14 cellular contexts compared by ENCODE assay signal in genomic region chr11:60563553-60564235, GRCh38. TPM values are rescaled to one million over a fixed set of nuclear protein-coding genes. Genes with fewer than 3 reads are reported as not detected.
A peak's percentile ranks its signal among the peaks of the same experiment; 100 is the strongest.
DNase-seq lines count a peak whose midpoint lies in the region; ATAC-seq, FAIRE-seq and TF ChIP-seq lines count a peak whose summit lies in the region.
"Had no signal": no experiment of that assay in that cellular context is flagged by ENCODE, and none has a peak within 500 bp of the region (broad histone marks: within the 10 kb centered on the region; RNA-seq: fewer than 3 reads in every experiment).

No MANE protein-coding gene starts in this region.

- peak; percentile 33 for DNase-seq in MCF 10A (ENCODE audit: unreplicated experiment)
- DNase-seq in breast epithelium (ENCODE audit: low spot score in 2 of 2), result no peak
- peak; percentile 9 for DNase-seq in NB4 (ENCODE audit: low read depth)
- DNase-seq in WTC11 (ENCODE audit: low spot score), result peak; percentile 29
- DNase-seq in urothelium cell line (ENCODE audit: low spot score), result peak; percentile 28
- DNase-seq in middle frontal gyrus (ENCODE audit: extremely low spot score, low spot score), result no peak
- no peak for DNase-seq in ovary
- DNase-seq: COR-L47, esophagus squamous epithelium had no signal

- POLR2A ChIA-PET in MCF 10A (lab: Yijun Ruan, JAX), result no interaction called here
- POLR2A ChIA-PET in WTC11 (lab: Charles Lee), result interaction anchor here (0.7 kb wide), 1 partner anchor 16 kb away, joined by 3 read pairs; no protein-coding TSS in a partner anchor

- H3K4me3 ChIP-seq in breast epithelium (no peak overlapping the region), NB4 (ENCODE audit: low read depth, low read length) (no peak overlapping the region), ovary (no peak overlapping the region)
- H3K4me3 ChIP-seq: esophagus squamous epithelium had no signal

- H3K4me3 Mint-ChIP-seq in MCF 10A (ENCODE audit: unreplicated experiment), result no peak overlapping the region
- H3K4me3 Mint-ChIP-seq in WTC11, result no peak overlapping the region
- H3K4me3 Mint-ChIP-seq: IgD-negative memory B cell, nephron had no signal

- H3K4me1 Mint-ChIP-seq in MCF 10A (ENCODE audit: insufficient read depth, unreplicated experiment) (no peaks in the 10 kb centered on the region), WTC11 (no peaks in the 10 kb centered on the region)
- H3K4me1 Mint-ChIP-seq: nephron had no signal

- FAIRE-seq in urothelium cell line (lab: Jason Lieb, UNC), result no peak

- TF ChIP-seq POLR2A in breast epithelium (IDR thresholded peaks at IDR 0.05), result no peak
- no peak for TF ChIP-seq POLR2A in NB4 (IDR thresholded peaks at IDR 0.05; ENCODE audit: extremely low read depth, insufficient read length)
- TF ChIP-seq POLR2A in ovary (IDR thresholded peaks at IDR 0.05), result no peak

- H3K4me1 ChIP-seq in breast epithelium (no peaks in the 10 kb centered on the region), ovary (ENCODE audit: insufficient read depth) (no peaks in the 10 kb centered on the region)
- H3K4me1 ChIP-seq: esophagus squamous epithelium had no signal

- CTCF ChIA-PET in MCF 10A (lab: Yijun Ruan, JAX), result interaction anchor here (0.5 to 1.2 kb wide), 4 partner anchors 23 to 170 kb away, joined by 3 to 4 read pairs (median 4); no protein-coding TSS in a partner anchor
- CTCF ChIA-PET in WTC11 (lab: Charles Lee), result interaction anchor here (1.5 kb wide), 1 partner anchor 200 kb away, joined by 6 read pairs; no protein-coding TSS in a partner anchor

- H3K36me3 ChIP-seq in breast epithelium (no peaks in the 10 kb centered on the region), ovary (no peaks in the 10 kb centered on the region)
- H3K36me3 ChIP-seq: esophagus squamous epithelium had no signal

- 61 to 68% (median 65%) methylated on average over 8 of the region's 8 CpGs for WGBS in ovary, 3 donors

- no peak for TF ChIP-seq CTCF in MCF 10A (IDR thresholded peaks at IDR 0.05; ENCODE audit: unreplicated experiment)
- TF ChIP-seq CTCF in breast epithelium (IDR thresholded peaks at IDR 0.05), result no peak
- TF ChIP-seq CTCF in NB4 (IDR thresholded peaks at IDR 0.05; ENCODE audit: low read depth, low read length), result no peak
- no peak for TF ChIP-seq CTCF in WTC11 (IDR thresholded peaks at IDR 0.05)
- TF ChIP-seq CTCF in ovary (IDR thresholded peaks at IDR 0.05), result no peak

- no TSS peak for BruUV-seq in MCF 10A (replicated peaks; lab: Mats Ljungman, UMichigan)

- peaks cover 27% of the 10 kb centered on the region for H3K9me3 Mint-ChIP-seq in MCF 10A (ENCODE audit: unreplicated experiment)
- peaks cover 38% of the 10 kb centered on the region for H3K9me3 Mint-ChIP-seq in WTC11

- intact Hi-C loops in MCF 10A (cut with micrococcal nuclease) (no loop called here), breast epithelium (cut with DNase I; ENCODE audit: low total_unique reads) (no loop called here), ovary (cut with DNase I) (no loop called here)

- no peak for TF ChIP-seq EP300 in ovary (IDR thresholded peaks at IDR 0.05)

- H3K27me3 ChIP-seq in breast epithelium, result no peaks in the 10 kb centered on the region
- no peaks in the 10 kb centered on the region for H3K27me3 ChIP-seq in ovary
- H3K27me3 ChIP-seq: esophagus squamous epithelium had no signal

- peaks cover 4% of the 10 kb centered on the region for H3K36me3 Mint-ChIP-seq in MCF 10A (ENCODE audit: insufficient read depth, unreplicated experiment)
- peaks cover 42% of the 10 kb centered on the region for H3K36me3 Mint-ChIP-seq in WTC11

- ATAC-seq in WTC11, result peak; percentile 80
- no peak for ATAC-seq in GM19452 (IDR thresholded peaks at IDR 0.05; ENCODE audit: unreplicated experiment)

- H3K27ac Mint-ChIP-seq in MCF 10A (ENCODE audit: low read depth, unreplicated experiment) (peak overlapping the region; percentile 76), WTC11 (no peak overlapping the region)
- H3K27ac Mint-ChIP-seq: IgD-negative memory B cell, nephron had no signal

- peaks cover 5 to 38% of the 10 kb centered on the region in 2 donors for H3K9me3 ChIP-seq in breast epithelium
- peaks cover 0 to 3% of the 10 kb centered on the region in 2 donors for H3K9me3 ChIP-seq in ovary

- H3K27me3 Mint-ChIP-seq in MCF 10A (ENCODE audit: insufficient read depth, unreplicated experiment), result no peaks in the 10 kb centered on the region
- H3K27me3 Mint-ChIP-seq in WTC11 (ENCODE audit: low read depth), result peaks cover 6% of the 10 kb centered on the region
- H3K27me3 Mint-ChIP-seq: IgD-negative memory B cell had no signal

- H3K27ac ChIP-seq in breast epithelium (no peak overlapping the region), ovary (no peak overlapping the region)
- H3K27ac ChIP-seq: esophagus squamous epithelium had no signal

TF ChIP-seq in WTC11, 78 proteins besides CTCF, POLR2A, EP300 and RAD21 (continues in another document):
- TF ChIP-seq, protein P1, sequence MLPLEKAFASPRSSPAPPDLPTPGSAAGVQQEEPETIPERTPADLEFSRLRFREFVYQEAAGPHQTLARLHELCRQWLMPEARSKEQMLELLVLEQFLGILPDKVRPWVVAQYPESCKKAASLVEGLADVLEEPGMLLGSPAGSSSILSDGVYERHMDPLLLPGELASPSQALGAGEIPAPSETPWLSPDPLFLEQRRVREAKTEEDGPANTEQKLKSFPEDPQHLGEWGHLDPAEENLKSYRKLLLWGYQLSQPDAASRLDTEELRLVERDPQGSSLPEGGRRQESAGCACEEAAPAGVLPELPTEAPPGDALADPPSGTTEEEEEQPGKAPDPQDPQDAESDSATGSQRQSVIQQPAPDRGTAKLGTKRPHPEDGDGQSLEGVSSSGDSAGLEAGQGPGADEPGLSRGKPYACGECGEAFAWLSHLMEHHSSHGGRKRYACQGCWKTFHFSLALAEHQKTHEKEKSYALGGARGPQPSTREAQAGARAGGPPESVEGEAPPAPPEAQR (CRISPR knock-in tag; IDR thresholded peaks at IDR 0.05), result no peak
- TF ChIP-seq, protein P2, sequence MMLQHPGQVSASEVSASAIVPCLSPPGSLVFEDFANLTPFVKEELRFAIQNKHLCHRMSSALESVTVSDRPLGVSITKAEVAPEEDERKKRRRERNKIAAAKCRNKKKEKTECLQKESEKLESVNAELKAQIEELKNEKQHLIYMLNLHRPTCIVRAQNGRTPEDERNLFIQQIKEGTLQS (CRISPR knock-in tag; conservative IDR thresholded peaks at IDR 0.05), result no peak
- TF ChIP-seq NFATC4 (CRISPR knock-in tag; IDR thresholded peaks at IDR 0.05), result no peak
- TF ChIP-seq, protein P3, sequence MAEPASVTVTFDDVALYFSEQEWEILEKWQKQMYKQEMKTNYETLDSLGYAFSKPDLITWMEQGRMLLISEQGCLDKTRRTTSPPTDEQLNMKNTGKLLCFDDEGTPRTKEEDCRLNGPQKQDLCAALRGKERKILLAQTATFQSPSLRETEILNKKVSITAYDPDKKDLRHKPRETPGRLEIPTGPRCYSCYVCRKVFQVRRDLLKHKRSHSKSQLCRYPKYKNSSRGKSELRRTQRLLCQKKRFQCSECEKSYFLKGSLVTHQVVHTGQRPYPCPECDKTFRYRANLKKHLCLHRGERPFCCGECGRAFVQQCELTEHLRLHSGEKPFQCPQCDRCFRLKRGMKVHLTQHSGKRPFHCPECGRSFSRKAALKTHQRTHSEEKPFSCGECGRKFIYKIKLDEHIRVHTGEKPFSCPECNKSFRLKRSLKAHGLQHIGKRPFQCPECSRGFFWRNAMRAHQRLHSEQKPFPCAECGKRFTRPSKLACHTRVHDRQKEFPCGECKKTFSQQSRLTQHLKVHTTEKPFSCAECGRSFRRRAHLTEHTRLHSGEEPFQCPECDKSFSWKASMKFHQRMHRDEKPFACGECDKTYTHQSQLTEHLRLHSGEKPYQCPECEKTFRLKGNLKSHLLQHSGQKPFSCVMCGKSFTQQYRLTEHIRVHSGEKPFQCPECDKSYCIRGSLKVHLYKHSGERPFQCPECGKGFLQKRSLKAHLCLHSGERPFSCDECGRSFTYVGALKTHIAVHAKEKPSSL (CRISPR knock-in tag; conservative IDR thresholded peaks at IDR 0.05), result no peak
- TF ChIP-seq, protein P4, sequence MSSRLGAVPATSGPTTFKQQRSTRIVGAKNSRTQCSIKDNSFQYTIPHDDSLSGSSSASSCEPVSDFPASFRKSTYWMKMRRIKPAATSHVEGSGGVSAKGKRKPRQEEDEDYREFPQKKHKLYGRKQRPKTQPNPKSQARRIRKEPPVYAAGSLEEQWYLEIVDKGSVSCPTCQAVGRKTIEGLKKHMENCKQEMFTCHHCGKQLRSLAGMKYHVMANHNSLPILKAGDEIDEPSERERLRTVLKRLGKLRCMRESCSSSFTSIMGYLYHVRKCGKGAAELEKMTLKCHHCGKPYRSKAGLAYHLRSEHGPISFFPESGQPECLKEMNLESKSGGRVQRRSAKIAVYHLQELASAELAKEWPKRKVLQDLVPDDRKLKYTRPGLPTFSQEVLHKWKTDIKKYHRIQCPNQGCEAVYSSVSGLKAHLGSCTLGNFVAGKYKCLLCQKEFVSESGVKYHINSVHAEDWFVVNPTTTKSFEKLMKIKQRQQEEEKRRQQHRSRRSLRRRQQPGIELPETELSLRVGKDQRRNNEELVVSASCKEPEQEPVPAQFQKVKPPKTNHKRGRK (CRISPR knock-in tag; IDR thresholded peaks at IDR 0.05; ENCODE audit: borderline replicate concordance), result no peak
- no peak for TF ChIP-seq ZBTB21 (CRISPR knock-in tag; IDR thresholded peaks at IDR 0.05; ENCODE audit: borderline replicate concordance)
- TF ChIP-seq CBFB (CRISPR knock-in tag; IDR thresholded peaks at IDR 0.05; ENCODE audit: low read depth), result no peak
- no peak for TF ChIP-seq TP53 (CRISPR knock-in tag; IDR thresholded peaks at IDR 0.05)
- no peak for TF ChIP-seq JAZF1 (CRISPR knock-in tag; IDR thresholded peaks at IDR 0.05)
- no peak for TF ChIP-seq E2F4 (CRISPR knock-in tag; IDR thresholded peaks at IDR 0.05; ENCODE audit: borderline replicate concordance, low read depth)
- no peak for TF ChIP-seq HMGA2 (CRISPR knock-in tag; IDR thresholded peaks at IDR 0.05)
- TF ChIP-seq NR2C2 (CRISPR knock-in tag; IDR thresholded peaks at IDR 0.05), result no peak
- TF ChIP-seq PRRX2 (CRISPR knock-in tag; IDR thresholded peaks at IDR 0.05), result no peak

RNA-seq across cellular contexts. Expression of gene MS4A13, which starts 48.5 kb away (rescaled TPM):
- total RNA-seq in MCF 10A (2022) (not detected in 2 replicates), breast epithelium (not detected), WTC11 (2021) (not detected in 3 replicates), ovary (not detected)
- not detected for polyA plus RNA-seq in ovary
- total RNA-seq: activated naive CD4-positive, alpha-beta T cell treated with anti-CD3 and anti-CD28 coated beads, Interleukin-2, amount 50 U/mL, for 72 hours; esophagus squamous epithelium; T-helper 1 cell treated with Interleukin-12 subunit alpha and Interleukin-12 subunit beta and Interleukin-4 antibody, amounts not matched to agents 30 ng/mL and 1 ng/mL, for 36 hours had no signal
- polyA plus RNA-seq: IgD-negative memory B cell had no signal

Comparison
In these comparisons a context has a peak if more than half of its experiments do, and no peak if none do; other contexts are left out.
1. DNase-seq: peak in MCF 10A (single experiment), NB4 (single experiment), WTC11 (single experiment) and urothelium cell line (single experiment); none in breast epithelium (0 of 2), middle frontal gyrus (single experiment) and ovary (0 of 5).